ENCODE assay signal across 28 cellular contexts in the genomic region with DNA sequence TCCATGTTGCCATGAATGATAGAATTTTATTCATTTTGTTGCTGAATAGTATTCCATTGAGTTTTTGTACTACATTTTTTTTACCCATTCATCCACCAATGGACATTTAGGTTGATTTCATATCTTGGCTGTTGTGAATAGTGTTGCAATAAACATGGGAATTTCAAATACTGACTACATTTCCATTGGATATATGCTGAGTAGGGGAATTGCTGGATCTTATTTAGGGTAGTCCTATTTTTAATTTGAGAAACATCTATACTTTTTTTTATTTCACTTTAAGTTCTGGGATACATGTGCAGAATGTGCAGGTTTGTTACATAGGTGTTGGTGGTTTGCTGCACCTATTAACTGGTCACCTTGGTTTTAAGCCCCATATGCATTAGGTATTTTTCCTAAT.
"Had no signal": no experiment of that assay in that cellular context is flagged by ENCODE, and none has a peak within 500 bp of the region (broad histone marks: within the 10 kb centered on the region; RNA-seq: fewer than 3 reads in every experiment).

No MANE protein-coding gene starts in this region.

- H3K36me3 ChIP-seq: neural progenitor cell, ovary, spleen, suprapubic skin, tibial artery, transverse colon, upper lobe of right lung, uterus had no signal

- H3K9me3 ChIP-seq: ovary, psoas muscle, suprapubic skin, testis, upper lobe of right lung, uterus had no signal

- H3K4me2 ChIP-seq: neural progenitor cell, smooth muscle cell had no signal

- H3K27ac ChIP-seq: neural progenitor cell, ovary, parathyroid adenoma, psoas muscle, skin epidermis, spleen, suprapubic skin, testis, tibial artery, transverse colon, upper lobe of right lung, uterus had no signal

- H3K9ac ChIP-seq: neural progenitor cell, parathyroid adenoma had no signal

- H2AFZ ChIP-seq: neural progenitor cell, parathyroid adenoma had no signal

- H3K27me3 ChIP-seq: neural progenitor cell, ovary, spleen, suprapubic skin, testis, tibial artery, transverse colon, upper lobe of right lung, uterus had no signal

- H3K79me2 ChIP-seq: parathyroid adenoma had no signal

- ATAC-seq: natural killer cell; psoas muscle; right cardiac atrium; sciatic nerve; stimulated activated memory B cell treated with anti-CD40 and anti-IgM and Interleukin-4, amounts not matched to agents 10 μg/mL and 1 μg/mL and 100 μg/mL, for 72 hours; stimulated activated naive CD8-positive, alpha-beta T cell treated with anti-CD3 and anti-CD28 coated beads, Interleukin-15, amount 100 ng/mL, for 72 hours; stimulated activated naive CD8-positive, alpha-beta T cell treated with anti-CD3 and anti-CD28 coated beads, Interleukin-15, Interleukin-2, amounts not matched to agents 100 U/mL and 50 U/mL, for 24 hours; upper lobe of right lung had no signal

- H3K4me3 ChIP-seq: neural progenitor cell, ovary, psoas muscle, skin epidermis, smooth muscle cell, spleen, suprapubic skin, testis, tibial artery, transverse colon, upper lobe of right lung, uterus had no signal

- DNase-seq: natural killer cell; occipital lobe; ovary; posterior cingulate gyrus; psoas muscle; right cardiac atrium; spleen; stimulated activated CD4-positive, alpha-beta T cell treated with anti-CD3 and anti-CD28 coated beads, Interleukin-12 subunit alpha, Interleukin-12 subunit beta, amount 100 ng/mL, for 4 hours; stimulated activated CD4-positive, alpha-beta T cell treated with anti-CD3 and anti-CD28 coated beads, Interleukin-1b, Interleukin-23, amount 100 ng/mL, for 48 hours; stimulated activated CD4-positive, alpha-beta T cell treated with anti-CD3 and anti-CD28 coated beads, Interleukin-4, amount 100 ng/mL, for 1 hour; stimulated activated CD4-positive, alpha-beta T cell treated with anti-CD3 and anti-CD28 coated beads, Interleukin-4, amount 100 ng/mL, for 4 hours; stimulated activated CD8-positive, alpha-beta memory T cell treated with anti-CD3 and anti-CD28 coated beads, Interleukin-4, amount 100 ng/mL, for 48 hours; stimulated activated naive CD4-positive, alpha-beta T cell; stimulated activated naive CD8-positive, alpha-beta T cell treated with anti-CD3 and anti-CD28 coated beads, Interleukin-15, amount 100 ng/mL, for 72 hours; stimulated activated naive CD8-positive, alpha-beta T cell treated with anti-CD3 and anti-CD28 coated beads, Interleukin-15, Interleukin-2, amounts not matched to agents 100 U/mL and 50 U/mL, for 24 hours; substantia nigra; testis; tibial artery; transverse colon; upper lobe of right lung; uterus had no signal

- H3K4me1 ChIP-seq: neural progenitor cell, parathyroid adenoma, psoas muscle, testis, tibial artery, transverse colon, upper lobe of right lung, uterus had no signal
